8 cellular contexts compared by ENCODE assay signal in genomic region chr9:136118367-136119258, GRCh38.
DNase-seq lines count a peak whose midpoint lies in the region; ATAC-seq lines count a peak whose summit lies in the region.

TSS of gene TMEM250 (minus strand) at chr9:136118875. CDS start at chr9:136116900, 1,975 bp downstream.

- peaks cover 36% of the 10 kb centered on the region for H3K4me1 ChIP-seq in BLaER1

- H3K4me2 ChIP-seq in BLaER1 = peak within 1 kb of the TSS; percentile 99

- peak; percentile 74 for ATAC-seq in HG03457 (IDR thresholded peaks at IDR 0.05; ENCODE audit: unreplicated experiment)

- H3K27ac ChIP-seq in BLaER1 (peak within 1 kb of the TSS; percentile 91), cingulate gyrus (ENCODE audit: low read depth, low read length) (peak within 1 kb of the TSS; percentile 75)

- H3K4me3 ChIP-seq in BLaER1 = peak within 1 kb of the TSS; percentile 87

- DNase-seq in GM19240 (ENCODE audit: insufficient read length, low spot score) (peak; percentile 96), NCI-H524 treated with DMSO at 0.1 percent for 48 hours (lab: John Stamatoyannopoulos, UW) (peak; percentile 82), kidney tubule cell (ENCODE audit: low spot score) (peak; percentile 97)
- DNase-seq in activated CD4-positive, alpha-beta T cell treated with anti-CD3 and anti-CD28 coated beads for 4 hours = peak; percentile 95 to 97
- DNase-seq in stimulated activated CD4-positive, alpha-beta T cell treated with anti-CD3 and anti-CD28 coated beads, Interleukin-1b, Interleukin-23, amount 100 ng/mL, for 1 hour (ENCODE audit: low read depth in 2 of 2) = peak; percentile 90 to 91

- no peaks in the 10 kb centered on the region for H4K20me1 ChIP-seq in BLaER1

- H3K36me3 ChIP-seq in BLaER1 = peaks cover 33% of the 10 kb centered on the region

- H3K27me3 ChIP-seq in BLaER1 = no peaks in the 10 kb centered on the region

- no peaks in the 10 kb centered on the region for H3K9me3 ChIP-seq in BLaER1

- peak within 1 kb of the TSS; percentile 91 for H3K9ac ChIP-seq in BLaER1

Comparison
In these comparisons a context has a peak if more than half of its experiments do, and no peak if none do; other contexts are left out.
1. Peak in every context shown above with its lines: DNase-seq, ATAC-seq, H3K4me3 ChIP-seq and H3K27ac ChIP-seq.